17 cellular contexts compared by ENCODE assay signal in genomic region chr4:168919706-168920324, GRCh38.
DNase-seq lines count a peak whose midpoint lies in the region; ATAC-seq and TF ChIP-seq lines count a peak whose summit lies in the region.
"Had no signal": no experiment of that assay in that cellular context is flagged by ENCODE, and none has a peak within 500 bp of the region (broad histone marks: within the 10 kb centered on the region; RNA-seq: fewer than 3 reads in every experiment).

No MANE protein-coding gene starts in this region.

- H3K4me1 Mint-ChIP-seq in chondrocyte (ENCODE audit: low read depth), result peaks cover 42% of the 10 kb centered on the region
- H3K4me1 Mint-ChIP-seq: activated naive CD8-positive, alpha-beta T cell treated with anti-CD3 and anti-CD28 coated beads, Interleukin-2, amount 50 U/mL, for 24 hours; stimulated activated naive CD8-positive, alpha-beta T cell treated with anti-CD3 and anti-CD28 coated beads, Interleukin-15, amount 100 ng/mL, for 72 hours had no signal

- H3K36me3 Mint-ChIP-seq in chondrocyte (ENCODE audit: low read depth), result peaks cover 49% of the 10 kb centered on the region

- H3K27ac Mint-ChIP-seq in chondrocyte (ENCODE audit: unreplicated experiment), result peak overlapping the region; percentile 80
- H3K27ac Mint-ChIP-seq: activated naive CD8-positive, alpha-beta T cell treated with anti-CD3 and anti-CD28 coated beads, Interleukin-2, amount 50 U/mL, for 24 hours; activated T-cell treated with anti-CD3 and anti-CD28 coated beads, Interleukin-2, amount 50 U/mL, for 72 hours; stimulated activated naive CD8-positive, alpha-beta T cell treated with anti-CD3 and anti-CD28 coated beads, Interleukin-15, amount 100 ng/mL, for 72 hours had no signal

- peak; percentile 90 for ATAC-seq in left lobe of liver
- no peak for ATAC-seq in HG03039 (IDR thresholded peaks at IDR 0.05; ENCODE audit: unreplicated experiment)
- ATAC-seq: activated naive CD8-positive, alpha-beta T cell treated with anti-CD3 and anti-CD28 coated beads, Interleukin-2, amount 50 U/mL, for 24 hours; activated T-cell treated with anti-CD3 and anti-CD28 coated beads, Interleukin-2, amount 50 U/mL, for 72 hours; stimulated activated naive CD8-positive, alpha-beta T cell treated with anti-CD3 and anti-CD28 coated beads, Interleukin-15, amount 100 ng/mL, for 72 hours had no signal

- H3K9me3 ChIP-seq in stomach smooth muscle (ENCODE audit: control insufficient read depth in 2 of 2, low read length in 2 of 2), result no peaks in the 10 kb centered on the region
- H3K9me3 ChIP-seq: colonic mucosa had no signal

- no peak overlapping the region for H3K4me3 Mint-ChIP-seq in chondrocyte (ENCODE audit: unreplicated experiment)
- H3K4me3 Mint-ChIP-seq: activated naive CD8-positive, alpha-beta T cell treated with anti-CD3 and anti-CD28 coated beads, Interleukin-2, amount 50 U/mL, for 24 hours; activated T-cell treated with anti-CD3 and anti-CD28 coated beads, Interleukin-2, amount 50 U/mL, for 72 hours; stimulated activated naive CD8-positive, alpha-beta T cell treated with anti-CD3 and anti-CD28 coated beads, Interleukin-15, amount 100 ng/mL, for 72 hours had no signal

- no peaks in the 10 kb centered on the region for H3K27me3 Mint-ChIP-seq in chondrocyte (ENCODE audit: low read depth)
- H3K27me3 Mint-ChIP-seq: activated naive CD8-positive, alpha-beta T cell treated with anti-CD3 and anti-CD28 coated beads, Interleukin-2, amount 50 U/mL, for 24 hours; stimulated activated naive CD8-positive, alpha-beta T cell treated with anti-CD3 and anti-CD28 coated beads, Interleukin-15, amount 100 ng/mL, for 72 hours had no signal

- H3K36me3 ChIP-seq in stomach smooth muscle (ENCODE audit: control insufficient read depth in 2 of 2, insufficient read depth in 2 of 2, low read length in 2 of 2), result peaks cover 36 to 47% of the 10 kb centered on the region in 2 donors

- H3K27me3 ChIP-seq in stomach smooth muscle (ENCODE audit: control insufficient read depth in 1 of 2, insufficient read depth in 2 of 2, low read length in 2 of 2), result no peaks in the 10 kb centered on the region
- H3K27me3 ChIP-seq: colonic mucosa had no signal

- DNase-seq in HuH-7.5 (ENCODE audit: low spot score) (peak; percentile 9), chondrocyte (ENCODE audit: low spot score) (no peak), left lobe of liver (ENCODE audit: low spot score) (peak; percentile 56), inferior parietal cortex (ENCODE audit: extremely low spot score) (no peak), mucosa of gallbladder (ENCODE audit: low spot score) (no peak), NCI-H2029 treated with DMSO at 0.1 percent for 48 hours (lab: John Stamatoyannopoulos, UW) (no peak)
- DNase-seq: activated CD4-positive, alpha-beta T cell treated with anti-CD3 and anti-CD28 coated beads, Interleukin-2, amount 50 U/mL, for 48 hours; activated naive CD8-positive, alpha-beta T cell treated with anti-CD3 and anti-CD28 coated beads, Interleukin-2, amount 50 U/mL, for 24 hours; activated T-cell treated with anti-CD3 and anti-CD28 coated beads, Interleukin-2, amount 50 U/mL, for 72 hours; Calu3; colonic mucosa; NCI-H345; SHP77 treated with DMSO at 0.1 percent for 48 hours; stimulated activated naive CD8-positive, alpha-beta T cell treated with anti-CD3 and anti-CD28 coated beads, Interleukin-15, amount 100 ng/mL, for 72 hours had no signal

- peaks cover 11% of the 10 kb centered on the region for H3K4me1 ChIP-seq in stomach smooth muscle (ENCODE audit: control insufficient read depth, insufficient read depth, low read length)
- H3K4me1 ChIP-seq: colonic mucosa had no signal

- H3K4me3 ChIP-seq in stomach smooth muscle (ENCODE audit: low read length in 2 of 2), result no peak overlapping the region
- H3K4me3 ChIP-seq: colonic mucosa had no signal

- H3K9ac ChIP-seq in stomach smooth muscle (ENCODE audit: low read length in 2 of 2), result no peak overlapping the region
- H3K9ac ChIP-seq: KMS-11 had no signal

- H3K9me3 Mint-ChIP-seq in chondrocyte (ENCODE audit: low read depth), result no peaks in the 10 kb centered on the region
- H3K9me3 Mint-ChIP-seq: activated naive CD8-positive, alpha-beta T cell treated with anti-CD3 and anti-CD28 coated beads, Interleukin-2, amount 50 U/mL, for 24 hours; activated T-cell treated with anti-CD3 and anti-CD28 coated beads, Interleukin-2, amount 50 U/mL, for 72 hours; stimulated activated naive CD8-positive, alpha-beta T cell treated with anti-CD3 and anti-CD28 coated beads, Interleukin-15, amount 100 ng/mL, for 72 hours had no signal

- peak overlapping the region; percentile 53 for H3K27ac ChIP-seq in stomach smooth muscle (ENCODE audit: low read length)
- H3K27ac ChIP-seq: colonic mucosa, KMS-11 had no signal

- TF ChIP-seq CTCF in chondrocyte (IDR thresholded peaks at IDR 0.05), result no peak

Comparison
In these comparisons a context has a peak if more than half of its experiments do, and no peak if none do; other contexts are left out.
1. DNase-seq: peak in HuH-7.5 (single experiment) and left lobe of liver (single experiment); none in chondrocyte (single experiment), inferior parietal cortex (single experiment), mucosa of gallbladder (single experiment) and NCI-H2029 treated with DMSO at 0.1 percent for 48 hours (single experiment).